ENCODE assay signal across 24 cellular contexts in genomic region chr6:115485400-115485799, GRCh38.
DNase-seq lines count a peak whose midpoint lies in the region; ATAC-seq and TF ChIP-seq lines count a peak whose summit lies in the region.
"Had no signal": no experiment of that assay in that cellular context is flagged by ENCODE, and none has a peak within 500 bp of the region (broad histone marks: within the 10 kb centered on the region; RNA-seq: fewer than 3 reads in every experiment).

No MANE protein-coding gene starts in this region.

- DNase-seq in HEK293T (ENCODE audit: extremely low spot score) = peak; percentile 60
- peak; percentile 75 for DNase-seq in NCI-H1436 treated with DMSO at 0.1 percent for 48 hours (lab: John Stamatoyannopoulos, UW)
- peak; percentile 2 for DNase-seq in NCI-H510A (lab: John Stamatoyannopoulos, UW)
- DNase-seq in dedifferentiated amniotic fluid mesenchymal stem cell (ENCODE audit: extremely low spot score) = peak; percentile 15
- DNase-seq in stimulated activated CD4-positive, alpha-beta T cell treated with anti-CD3 and anti-CD28 coated beads, Interleukin-1b, Interleukin-23, amount 100 ng/mL, for 48 hours = no peak
- no peak for DNase-seq in activated CD4-positive, alpha-beta T cell treated with anti-CD3 and anti-CD28 coated beads for 48 hours
- DNase-seq: activated B cell treated with CpG ODN at 0.5 μM for 24 hours; activated CD4-positive, alpha-beta memory T cell treated with anti-CD3 and anti-CD28 coated beads for 36 hours; activated effector memory CD4-positive, alpha-beta T cell treated with Interleukin-2 at 50 U/mL for 16 hours; brain microvascular endothelial cell; CD4-positive, alpha-beta T cell; colonic mucosa; DMS79; H9; heart right ventricle; left lung; MG63; natural killer cell; SK-N-SH; spleen; stimulated activated CD4-positive, alpha-beta T cell treated with anti-CD3 and anti-CD28 coated beads, Interleukin-4, amount 100 ng/mL, for 24 hours; stimulated activated naive CD4-positive, alpha-beta T cell treated with Interleukin-2 at 50 U/mL for 16 hours had no signal

- ATAC-seq in HG02981 (IDR thresholded peaks at IDR 0.05; ENCODE audit: unreplicated experiment) (no peak), HG03342 (IDR thresholded peaks at IDR 0.05; ENCODE audit: unreplicated experiment) (no peak)
- ATAC-seq: heart right ventricle, left lung, natural killer cell had no signal

- POLR2A ChIA-PET in HEK293T (lab: Yijun Ruan, JAX) = no interaction called here

- CTCF ChIA-PET in HEK293T (lab: Yijun Ruan, JAX) = no interaction called here

TF ChIP-seq in HEK293T, 16 proteins besides CTCF, POLR2A, EP300 and RAD21:
- no peak; the same call in 1 of the 2 replicates for TF ChIP-seq L3MBTL2 (conservative IDR thresholded peaks at IDR 0.05)
- TF ChIP-seq SUZ12 (IDR thresholded peaks at IDR 0.05) = no peak
- peak; percentile 93 for TF ChIP-seq ZNF384 (IDR thresholded peaks at IDR 0.05)
- TF ChIP-seq FOXK2 (IDR thresholded peaks at IDR 0.05) = peak; percentile 70; the same call in 1 of the 2 replicates
- no peak for TF ChIP-seq BHLHE40 (IDR thresholded peaks at IDR 0.05; ENCODE audit: borderline replicate concordance)
- no peak; the same call in 1 of the 2 replicates for TF ChIP-seq LEF1 (IDR thresholded peaks at IDR 0.05; ENCODE audit: borderline replicate concordance)
- 0 out of 2 replicates have a peak, but pooled peaks have one; percentile 32 for TF ChIP-seq TARDBP (IDR thresholded peaks at IDR 0.05)
- peak; percentile 97 for TF ChIP-seq CTBP1 (IDR thresholded peaks at IDR 0.05; ENCODE audit: borderline replicate concordance)
- TF ChIP-seq FOXA1 (IDR thresholded peaks at IDR 0.05) = peak; percentile 50; the same call in 1 of the 2 replicates
- no peak for TF ChIP-seq SP1 (IDR thresholded peaks at IDR 0.05)
- peak; percentile 92 for TF ChIP-seq PKNOX1 (IDR thresholded peaks at IDR 0.05)
- no peak for TF ChIP-seq NFRKB (IDR thresholded peaks at IDR 0.05)
- TF ChIP-seq ARNT (IDR thresholded peaks at IDR 0.05) = peak; percentile 81
- TF ChIP-seq FOXM1 (IDR thresholded peaks at IDR 0.05; ENCODE audit: borderline replicate concordance) = no peak
- TF ChIP-seq ELF4 (IDR thresholded peaks at IDR 0.05) = 0 out of 2 replicates have a peak, but pooled peaks have one; percentile 31
- TF ChIP-seq HDGF (IDR thresholded peaks at IDR 0.05; ENCODE audit: borderline replicate concordance) = no peak

Comparison
In these comparisons a context has a peak if more than half of its experiments do, and no peak if none do; other contexts are left out.
1. DNase-seq: peak in HEK293T (single experiment), NCI-H1436 treated with DMSO at 0.1 percent for 48 hours (single experiment), NCI-H510A (single experiment) and dedifferentiated amniotic fluid mesenchymal stem cell (single experiment); none in stimulated activated CD4-positive, alpha-beta T cell treated with anti-CD3 and anti-CD28 coated beads, Interleukin-1b, Interleukin-23, amount 100 ng/mL, for 48 hours (single experiment) and activated CD4-positive, alpha-beta T cell treated with anti-CD3 and anti-CD28 coated beads for 48 hours (single experiment).